ENCODE assay signal across 8 cellular contexts in the genomic region with DNA sequence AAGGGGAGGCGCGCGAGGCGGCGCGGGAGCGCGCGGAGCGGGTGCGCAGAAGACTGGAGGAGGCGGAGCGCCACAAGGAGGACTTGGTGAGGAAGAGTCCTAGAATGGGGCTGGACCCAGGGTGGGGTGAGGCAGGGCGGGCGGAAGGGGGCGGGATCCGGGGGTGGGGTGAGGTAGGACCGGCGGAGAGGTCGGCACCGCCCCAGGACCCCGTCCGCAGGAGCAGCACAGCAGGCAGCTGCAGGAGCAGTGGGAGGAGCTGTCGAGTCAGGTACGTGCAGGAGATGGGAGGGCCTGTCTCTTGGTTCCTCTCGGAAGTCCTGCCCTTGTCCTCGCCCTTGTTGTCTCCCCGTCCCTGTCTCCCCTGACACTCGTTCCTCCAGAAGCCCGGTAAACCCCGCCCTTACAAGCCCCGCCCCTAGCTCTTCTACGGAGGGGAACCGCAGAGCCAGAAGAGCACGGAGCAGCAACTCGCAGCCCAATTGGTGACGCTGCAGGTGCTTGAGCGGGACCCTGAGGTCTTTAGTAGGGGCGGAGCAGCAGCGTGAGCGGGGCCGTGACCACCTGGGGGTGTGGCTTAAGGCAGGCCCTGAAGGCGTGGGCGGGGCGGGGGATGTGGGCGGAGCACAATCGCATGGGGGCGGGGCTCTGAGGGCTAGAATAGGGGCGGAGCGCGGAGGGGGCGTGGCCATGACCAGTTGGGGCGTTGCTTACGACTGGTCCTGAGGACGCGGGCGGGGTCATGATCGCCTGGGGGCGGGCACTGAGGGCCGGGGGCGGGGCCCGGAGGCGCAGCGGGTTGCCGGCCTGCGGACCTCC. TPM values are rescaled to one million over a fixed set of nuclear protein-coding genes. Genes with fewer than 3 reads are reported as not detected.
DNase-seq lines count a peak whose midpoint lies in the region; ATAC-seq and TF ChIP-seq lines count a peak whose summit lies in the region.
"Not testable (repeated sequence)": the region's sequence is repeated elsewhere in the genome, so short reads cannot be mapped to it uniquely, and the experiment has no call there.

No MANE protein-coding gene starts in this region.

- peak overlapping the region; percentile 75 for H3K4me3 Mint-ChIP-seq in stimulated activated memory B cell treated with anti-CD40 and anti-IgM and Interleukin-4, amounts not matched to agents 10 μg/mL and 1 μg/mL and 100 μg/mL, for 72 hours

- in situ Hi-C loops in astrocyte of the spinal cord (cut with HindIII; ENCODE audit: low sequenced_read_pairs), result not testable (repeated sequence)

- not testable (repeated sequence) for H3K36me3 ChIP-seq in HCT116 (ENCODE audit: control insufficient read depth in 1 of 2, insufficient read depth in 2 of 2, low read length in 2 of 2)

- peak; percentile 80 for ATAC-seq in HCT116
- peak; percentile 95 for ATAC-seq in left ventricle myocardium superior
- peak; percentile 92 for ATAC-seq in stimulated activated memory B cell treated with anti-CD40 and anti-IgM and Interleukin-4, amounts not matched to agents 10 μg/mL and 1 μg/mL and 100 μg/mL, for 72 hours

- H3K4me1 Mint-ChIP-seq in stimulated activated memory B cell treated with anti-CD40 and anti-IgM and Interleukin-4, amounts not matched to agents 10 μg/mL and 1 μg/mL and 100 μg/mL, for 72 hours, result not testable (repeated sequence)

- H3K4me3 ChIP-seq in GM12864 (ENCODE audit: low read depth, low read length); HCT116 (replicated peaks in 1 of 2; ENCODE audit: low read depth in 1 of 2, low read length in 2 of 2); astrocyte of the spinal cord (ENCODE audit: low read depth, low read length): not testable (repeated sequence)

- not testable (repeated sequence) for H3K9me3 Mint-ChIP-seq in stimulated activated memory B cell treated with anti-CD40 and anti-IgM and Interleukin-4, amounts not matched to agents 10 μg/mL and 1 μg/mL and 100 μg/mL, for 72 hours

- not testable (repeated sequence) for H3K27ac ChIP-seq in HCT116 (ENCODE audit: low read depth, low read length)

- H3K4me2 ChIP-seq in HCT116 (ENCODE audit: low read length), result not testable (repeated sequence)

- not testable (repeated sequence) for TF ChIP-seq CTCF in GM12864 (IDR thresholded peaks at IDR 0.05; ENCODE audit: low read depth, low read length, missing control alignments); HCT116 (IDR thresholded peaks at IDR 0.05 in 2 of 3, conservative IDR thresholded peaks at IDR 0.05 in 1 of 3; ENCODE audit: borderline replicate concordance in 1 of 3, insufficient read depth in 1 of 3, low read depth in 2 of 3, low read length in 2 of 3); astrocyte of the spinal cord (IDR thresholded peaks at IDR 0.05; ENCODE audit: low read depth, low read length)

- not testable (repeated sequence) for TF ChIP-seq RAD21 in HCT116 (IDR thresholded peaks at IDR 0.05; ENCODE audit: low read depth)

- RAD21 ChIA-PET in HCT116 (lab: Charles Lee; ENCODE audit: low non-redundant PET in 1 of 2, low total read pairs in 2 of 2, uncharacterized antibody in 2 of 2, unreplicated experiment in 2 of 2), result not testable (repeated sequence)

- not testable (repeated sequence) for H3K9me3 ChIP-seq in HCT116 (ENCODE audit: control insufficient read depth in 1 of 2, insufficient read depth in 1 of 2, low read depth in 1 of 2, low read length in 2 of 2)

- not testable (repeated sequence) for H3K27me3 Mint-ChIP-seq in stimulated activated memory B cell treated with anti-CD40 and anti-IgM and Interleukin-4, amounts not matched to agents 10 μg/mL and 1 μg/mL and 100 μg/mL, for 72 hours

- not testable (repeated sequence) for H2AFZ ChIP-seq in HCT116 (ENCODE audit: low read depth, low read length, poor library complexity, severe bottlenecking)

- POLR2A ChIA-PET in HCT116 (lab: Charles Lee), result not testable (repeated sequence)

- H3K27me3 ChIP-seq in HCT116 (ENCODE audit: insufficient read depth, low read length), result not testable (repeated sequence)

- not testable (repeated sequence) for H3K36me3 Mint-ChIP-seq in stimulated activated memory B cell treated with anti-CD40 and anti-IgM and Interleukin-4, amounts not matched to agents 10 μg/mL and 1 μg/mL and 100 μg/mL, for 72 hours

- not testable (repeated sequence) for BruUV-seq in HCT116 (replicated peaks; lab: Mats Ljungman, UMichigan)

- CTCF ChIA-PET in HCT116 (lab: Charles Lee), result not testable (repeated sequence)

- not testable (repeated sequence) for H3K4me1 ChIP-seq in HCT116 (ENCODE audit: control insufficient read depth in 1 of 2, insufficient read depth in 2 of 2, low read length in 2 of 2)

- not testable (repeated sequence) for H4K20me1 ChIP-seq in HCT116 (ENCODE audit: insufficient read depth)

- not testable (repeated sequence) for TF ChIP-seq POLR2A in HCT116 (IDR thresholded peaks at IDR 0.05; ENCODE audit: borderline replicate concordance, extremely low read depth, insufficient read depth, insufficient read length)

- not testable (repeated sequence) for H3K9me2 ChIP-seq in HCT116 (ENCODE audit: insufficient read depth)

- H3K79me2 ChIP-seq in HCT116 (ENCODE audit: insufficient read depth, low read length), result not testable (repeated sequence)

- H3K27ac Mint-ChIP-seq in stimulated activated memory B cell treated with anti-CD40 and anti-IgM and Interleukin-4, amounts not matched to agents 10 μg/mL and 1 μg/mL and 100 μg/mL, for 72 hours, result peak overlapping the region; percentile 67

- H3K9ac ChIP-seq in HCT116 (ENCODE audit: low read length), result not testable (repeated sequence)

- DNase-seq in GM12864 (ENCODE audit: low read depth) (peak; percentile 7), HCT116 (ENCODE audit: low read depth, low spot score) (peak; percentile 36), HS-5 (ENCODE audit: low read depth) (peak; percentile 42), astrocyte of the spinal cord (ENCODE audit: low read depth, low spot score) (peak; percentile 42), left ventricle myocardium superior (peak; percentile 94), posterior vena cava (ENCODE audit: low spot score) (peak; percentile 97)
- DNase-seq in activated CD4-positive, alpha-beta T cell treated with anti-CD3 and anti-CD28 coated beads for 48 hours, result peak; percentile 95

- intact Hi-C loops in HCT116 (cut with micrococcal nuclease); left ventricle myocardium superior (cut with micrococcal nuclease); posterior vena cava (cut with DNase I): not testable (repeated sequence)

RNA-seq across cellular contexts. Expression of a gene that starts 1.2 kb away (rescaled TPM):
- 2.1 TPM for total RNA-seq in HCT116 (2021; ENCODE audit: unreplicated experiment)
- 2.9 and 5.3 TPM in 2 replicates for polyA plus RNA-seq in HCT116 (2012)
- total RNA-seq in left ventricle myocardium superior, result 0.59 TPM
- 1 to 10 TPM in 1 of 2 donors, under 1 TPM in 1; 0.62 to 1.2 TPM for total RNA-seq in posterior vena cava

RNA-seq across cellular contexts. Expression of a gene that starts 10.8 kb away (rescaled TPM):
- not detected for total RNA-seq in HCT116 (2021; ENCODE audit: unreplicated experiment)
- not detected in 2 replicates for polyA plus RNA-seq in HCT116 (2012)
- not detected for total RNA-seq in left ventricle myocardium superior
- not detected for total RNA-seq in posterior vena cava

Comparison
In these comparisons a context has a peak if more than half of its experiments do, and no peak if none do; other contexts are left out.
1. DNase-seq: peak in every context shown above with its lines; median percentile 97 in posterior vena cava; 95 in activated CD4-positive, alpha-beta T cell treated with anti-CD3 and anti-CD28 coated beads for 48 hours; 94 in left ventricle myocardium superior; 42 in HS-5; 42 in astrocyte of the spinal cord; 36 in HCT116; 7 in GM12864.